In genomic region chr20:44780226-44780625, GRCh38 we compare ENCODE assay signal across 1 cellular context.
A peak's percentile ranks its signal among the peaks of the same experiment; 100 is the strongest.
TF ChIP-seq lines count a peak whose summit lies in the region.

No MANE protein-coding gene starts in this region.

TF ChIP-seq in HepG2, 621 proteins besides CTCF, POLR2A, EP300 and RAD21 (continued from another document and continues in another):
- TF ChIP-seq PBX3 (CRISPR knock-in tag; IDR thresholded peaks at IDR 0.05; ENCODE audit: borderline replicate concordance) (peak; percentile 94), ZFP36 (IDR thresholded peaks at IDR 0.05; ENCODE audit: borderline replicate concordance, low read depth, low read length, partially characterized antibody) (no peak), ZNF350 (CRISPR knock-in tag; IDR thresholded peaks at IDR 0.05; ENCODE audit: borderline replicate concordance, low read depth) (no peak), SETDB1 (CRISPR knock-in tag; IDR thresholded peaks at IDR 0.05; ENCODE audit: borderline replicate concordance) (no peak), ZBTB26 (CRISPR knock-in tag; IDR thresholded peaks at IDR 0.05; ENCODE audit: borderline replicate concordance) (peak; percentile 91), THAP8 (CRISPR knock-in tag; IDR thresholded peaks at IDR 0.05; ENCODE audit: borderline replicate concordance) (no peak), IKZF4 (CRISPR knock-in tag; IDR thresholded peaks at IDR 0.05; ENCODE audit: borderline replicate concordance, low read depth, not compliant biosample characterization) (peak; percentile 78), PAX8 (CRISPR knock-in tag; IDR thresholded peaks at IDR 0.05; ENCODE audit: borderline replicate concordance) (no peak), ATAD3A (CRISPR knock-in tag; IDR thresholded peaks at IDR 0.05) (peak; percentile 95; the same call in 1 of the 2 replicates), ZNF878 (CRISPR knock-in tag; IDR thresholded peaks at IDR 0.05) (peak; percentile 77; the same call in 1 of the 2 replicates), GATAD1 (CRISPR knock-in tag; IDR thresholded peaks at IDR 0.05) (0 out of 2 replicates have a peak, but pooled peaks have one; percentile 57), PCBP2 (optimal IDR thresholded peaks at IDR 0.05; ENCODE audit: low read depth, low read length, poor library complexity, severe bottlenecking) (no peak), MTA3 (CRISPR knock-in tag; IDR thresholded peaks at IDR 0.05) (no peak), BCL3 (CRISPR knock-in tag; IDR thresholded peaks at IDR 0.05) (no peak), KDM1A (CRISPR knock-in tag; IDR thresholded peaks at IDR 0.05) (no peak), ZFP1 (CRISPR knock-in tag; IDR thresholded peaks at IDR 0.05) (no peak; the same call in 1 of the 2 replicates), MAX (IDR thresholded peaks at IDR 0.05) (no peak), GLMP (CRISPR knock-in tag; IDR thresholded peaks at IDR 0.05; ENCODE audit: borderline replicate concordance) (no peak), CERS6 (CRISPR knock-in tag; IDR thresholded peaks at IDR 0.05) (no peak), TP53 (CRISPR knock-in tag; conservative IDR thresholded peaks at IDR 0.05) (peak; percentile 78; the same call in 1 of the 2 replicates), ZNF160 (CRISPR knock-in tag; IDR thresholded peaks at IDR 0.05) (peak; percentile 78; the same call in 1 of the 2 replicates), ZFP37 (CRISPR knock-in tag; IDR thresholded peaks at IDR 0.05; ENCODE audit: borderline replicate concordance) (peak; percentile 96), FOXO1 (CRISPR knock-in tag; IDR thresholded peaks at IDR 0.05) (no peak), TBX2 (CRISPR knock-in tag; IDR thresholded peaks at IDR 0.05; ENCODE audit: borderline replicate concordance) (no peak), NFYB (CRISPR knock-in tag; IDR thresholded peaks at IDR 0.05) (peak; percentile 35), NFKBIZ (CRISPR knock-in tag; IDR thresholded peaks at IDR 0.05) (peak; percentile 72), ZNF7 (CRISPR knock-in tag; IDR thresholded peaks at IDR 0.05) (0 out of 2 replicates have a peak, but pooled peaks have one; percentile 39), ZNF276 (CRISPR knock-in tag; IDR thresholded peaks at IDR 0.05; ENCODE audit: low read depth) (no peak), TAF15 (IDR thresholded peaks at IDR 0.05; ENCODE audit: low read depth, low read length, poor library complexity, severe bottlenecking) (no peak), HDAC1 (CRISPR knock-in tag; IDR thresholded peaks at IDR 0.05) (0 out of 2 replicates have a peak, but pooled peaks have one; percentile 24), ZNF619 (CRISPR knock-in tag; IDR thresholded peaks at IDR 0.05) (no peak), CBFB (CRISPR knock-in tag; IDR thresholded peaks at IDR 0.05) (no peak), CC2D1A (CRISPR knock-in tag; IDR thresholded peaks at IDR 0.05) (peak; percentile 34; the same call in 1 of the 2 replicates), ATF1 (CRISPR knock-in tag; IDR thresholded peaks at IDR 0.05) (no peak), ZNF552 (CRISPR knock-in tag; IDR thresholded peaks at IDR 0.05; ENCODE audit: borderline replicate concordance) (0 out of 2 replicates have a peak, but pooled peaks have one; percentile 25), ZFP91 (CRISPR knock-in tag; IDR thresholded peaks at IDR 0.05; ENCODE audit: borderline replicate concordance) (no peak), ZNF263 (CRISPR knock-in tag; IDR thresholded peaks at IDR 0.05) (peak; percentile 64), POLR2G (IDR thresholded peaks at IDR 0.05; ENCODE audit: low read depth, low read length) (no peak), KAT7 (CRISPR knock-in tag; IDR thresholded peaks at IDR 0.05; ENCODE audit: borderline replicate concordance) (no peak), ZNF205 (CRISPR knock-in tag; IDR thresholded peaks at IDR 0.05) (0 out of 2 replicates have a peak, but pooled peaks have one; percentile 48), HNF1A (IDR thresholded peaks at IDR 0.05; ENCODE audit: low read depth) (no peak), HNF1A (CRISPR knock-in tag; IDR thresholded peaks at IDR 0.05; ENCODE audit: borderline replicate concordance) (no peak), KAT2B (IDR thresholded peaks at IDR 0.05; ENCODE audit: borderline replicate concordance, low read depth, low read length) (no peak), ZHX1 (CRISPR knock-in tag; IDR thresholded peaks at IDR 0.05; ENCODE audit: low read depth) (0 out of 2 replicates have a peak, but pooled peaks have one; percentile 59), CEBPB (IDR thresholded peaks at IDR 0.05; ENCODE audit: borderline replicate concordance, low read depth, low read length) (no peak), ETV5 (CRISPR knock-in tag; IDR thresholded peaks at IDR 0.05; ENCODE audit: borderline replicate concordance) (peak; percentile 36; the same call in 1 of the 2 replicates), MAFG (CRISPR knock-in tag; IDR thresholded peaks at IDR 0.05) (no peak), ZBTB7A (CRISPR knock-in tag; IDR thresholded peaks at IDR 0.05) (peak; percentile 79)
